In genomic region chr9:122815544-122815943, GRCh38 we compare ENCODE assay signal across 18 cellular contexts. TPM values are rescaled to one million over a fixed set of nuclear protein-coding genes. Genes with fewer than 3 reads are reported as not detected.
A peak's percentile ranks its signal among the peaks of the same experiment; 100 is the strongest.
DNase-seq lines count a peak whose midpoint lies in the region; ATAC-seq, FAIRE-seq and TF ChIP-seq lines count a peak whose summit lies in the region.
"Had no signal": no experiment of that assay in that cellular context is flagged by ENCODE, and none has a peak within 500 bp of the region (broad histone marks: within the 10 kb centered on the region; RNA-seq: fewer than 3 reads in every experiment).

No MANE protein-coding gene starts in this region.

- POLR2A ChIA-PET in activated CD4-positive, alpha-beta memory T cell treated with anti-CD3 and anti-CD28 coated beads for 36 hours (lab: Charles Lee): interaction anchor here (2.5 kb wide), 1 partner anchor 9 kb away, joined by 8 read pairs; no protein-coding TSS in a partner anchor
- POLR2A ChIA-PET in activated CD4-positive, alpha-beta memory T cell treated with anti-CD3 and anti-CD28 coated beads, Interleukin-2, amount 10 ng/mL, durations not matched to agents 7 days and 5 days (lab: Charles Lee): interaction anchor here (1.0 to 1.5 kb wide), 3 partner anchors 13 to 507 kb away, joined by 3 to 9 read pairs (median 3); partner anchors contain the start of gene PDCL

- TF ChIP-seq CTCF in natural killer cell (IDR thresholded peaks at IDR 0.05): no peak

- no peaks in the 10 kb centered on the region for H3K27me3 Mint-ChIP-seq in activated CD4-positive, alpha-beta memory T cell treated with anti-CD3 and anti-CD28 coated beads for 36 hours
- H3K27me3 Mint-ChIP-seq in activated CD4-positive, alpha-beta memory T cell treated with anti-CD3 and anti-CD28 coated beads, Interleukin-2, amount 10 ng/mL, durations not matched to agents 7 days and 5 days: no peaks in the 10 kb centered on the region
- no peaks in the 10 kb centered on the region for H3K27me3 Mint-ChIP-seq in natural killer cell (ENCODE audit: low read depth in 2 of 2)

- no peaks in the 10 kb centered on the region for H3K9me3 Mint-ChIP-seq in activated CD4-positive, alpha-beta memory T cell treated with anti-CD3 and anti-CD28 coated beads for 36 hours
- H3K9me3 Mint-ChIP-seq in activated CD4-positive, alpha-beta memory T cell treated with anti-CD3 and anti-CD28 coated beads, Interleukin-2, amount 10 ng/mL, durations not matched to agents 7 days and 5 days: no peaks in the 10 kb centered on the region
- H3K9me3 Mint-ChIP-seq in natural killer cell: no peaks in the 10 kb centered on the region

- intact Hi-C loops in activated CD4-positive, alpha-beta memory T cell treated with anti-CD3 and anti-CD28 coated beads for 36 hours (cut with micrococcal nuclease): loop anchor here (10.0 kb wide), 2 partner anchors 461 to 721 kb away; partner anchors contain the start of gene TTLL11
- intact Hi-C loops in natural killer cell (cut with micrococcal nuclease): loop anchor here (10.0 kb wide), 1 partner anchor 551 kb away; the partner anchor contains the start of genes MRRF and RBM18

- ATAC-seq in natural killer cell: peak; percentile 32 to 49 (median 35)
- ATAC-seq in GM18498 (IDR thresholded peaks at IDR 0.05; ENCODE audit: unreplicated experiment): no peak

- no peak for DNase-seq in activated CD4-positive, alpha-beta memory T cell treated with anti-CD3 and anti-CD28 coated beads for 36 hours
- no peak for DNase-seq in activated CD4-positive, alpha-beta memory T cell treated with anti-CD3 and anti-CD28 coated beads, Interleukin-2, amount 10 ng/mL, durations not matched to agents 7 days and 5 days
- DNase-seq in H54 (ENCODE audit: insufficient read length, low spot score): no peak
- DNase-seq in caudate nucleus (lab: John Stamatoyannopoulos, UW): no peak
- no peak for DNase-seq in natural killer cell
- no peak for DNase-seq in G401 (ENCODE audit: low spot score)
- DNase-seq in AG08396 (ENCODE audit: low spot score): no peak
- DNase-seq: Calu3, mesendoderm, NCI-H1048, NCI-H2081, NCI-H524 treated with DMSO at 0.1 percent for 48 hours had no signal

- no peak for TF ChIP-seq POLR2A in H54 (IDR thresholded peaks at IDR 0.05; ENCODE audit: low read depth, low read length)

- in situ Hi-C loops in G401 (cut with HindIII; ENCODE audit: low sequenced_read_pairs): no loop called here

- CTCF ChIA-PET in activated CD4-positive, alpha-beta memory T cell treated with anti-CD3 and anti-CD28 coated beads for 36 hours (lab: Charles Lee): interaction anchor here (1.2 to 2.0 kb wide), 5 partner anchors 12 to 717 kb away, joined by 3 to 7 read pairs (median 4); partner anchors contain the start of gene PDCL
- CTCF ChIA-PET in activated CD4-positive, alpha-beta memory T cell treated with anti-CD3 and anti-CD28 coated beads, Interleukin-2, amount 10 ng/mL, durations not matched to agents 7 days and 5 days (lab: Charles Lee): interaction anchor here (0.9 to 2.5 kb wide), 5 partner anchors 9 to 716 kb away, joined by 3 to 13 read pairs (median 7); partner anchors contain the start of gene PDCL

- FAIRE-seq in H54 (lab: Jason Lieb, UNC): peak; percentile 41
- FAIRE-seq: G401.6 had no signal

- no peak overlapping the region for H3K4me3 Mint-ChIP-seq in activated CD4-positive, alpha-beta memory T cell treated with anti-CD3 and anti-CD28 coated beads for 36 hours
- no peak overlapping the region for H3K4me3 Mint-ChIP-seq in activated CD4-positive, alpha-beta memory T cell treated with anti-CD3 and anti-CD28 coated beads, Interleukin-2, amount 10 ng/mL, durations not matched to agents 7 days and 5 days
- H3K4me3 Mint-ChIP-seq in natural killer cell: peak overlapping the region; percentile 43

- peak overlapping the region; percentile 69 for H3K27ac Mint-ChIP-seq in activated CD4-positive, alpha-beta memory T cell treated with anti-CD3 and anti-CD28 coated beads for 36 hours
- no peak overlapping the region for H3K27ac Mint-ChIP-seq in activated CD4-positive, alpha-beta memory T cell treated with anti-CD3 and anti-CD28 coated beads, Interleukin-2, amount 10 ng/mL, durations not matched to agents 7 days and 5 days
- H3K27ac Mint-ChIP-seq in natural killer cell: peak overlapping the region; percentile 89 to 94

- H3K36me3 Mint-ChIP-seq in activated CD4-positive, alpha-beta memory T cell treated with anti-CD3 and anti-CD28 coated beads for 36 hours: peaks cover 12% of the 10 kb centered on the region
- peaks cover 20% of the 10 kb centered on the region for H3K36me3 Mint-ChIP-seq in activated CD4-positive, alpha-beta memory T cell treated with anti-CD3 and anti-CD28 coated beads, Interleukin-2, amount 10 ng/mL, durations not matched to agents 7 days and 5 days (ENCODE audit: low read depth)
- no peaks in the 10 kb centered on the region for H3K36me3 Mint-ChIP-seq in natural killer cell

- peak overlapping the region; percentile 1 for H3K27ac ChIP-seq in caudate nucleus (ENCODE audit: low read depth, low read length)
- H3K27ac ChIP-seq: SJSA1 had no signal

- peaks cover 35% of the 10 kb centered on the region for H3K4me1 Mint-ChIP-seq in activated CD4-positive, alpha-beta memory T cell treated with anti-CD3 and anti-CD28 coated beads for 36 hours (ENCODE audit: low read depth)
- H3K4me1 Mint-ChIP-seq in activated CD4-positive, alpha-beta memory T cell treated with anti-CD3 and anti-CD28 coated beads, Interleukin-2, amount 10 ng/mL, durations not matched to agents 7 days and 5 days: peaks cover 33% of the 10 kb centered on the region
- H3K4me1 Mint-ChIP-seq in natural killer cell: peaks cover 15 to 24% of the 10 kb centered on the region in 2 donors

RNA-seq across cellular contexts. Expression of gene PDCL, which starts 12.8 kb away (rescaled TPM):
- total RNA-seq in activated CD4-positive, alpha-beta memory T cell treated with anti-CD3 and anti-CD28 coated beads for 36 hours: 10 to 100 TPM; 18.7 to 21.5 TPM
- 10 to 100 TPM; 23.0 to 24.2 TPM for total RNA-seq in activated CD4-positive, alpha-beta memory T cell treated with anti-CD3 and anti-CD28 coated beads, Interleukin-2, amount 10 ng/mL, durations not matched to agents 7 days and 5 days
- 10 to 100 TPM; 13.0 to 20.5 (median 17.8) TPM for total RNA-seq in natural killer cell
- 26.6 and 27.0 TPM in 2 replicates for total RNA-seq in G401 (2014; rRNA removed; shearing (Covaris generic))

RNA-seq across cellular contexts. Expression of gene OR1K1, which starts 15.6 kb away (rescaled TPM):
- not detected for total RNA-seq in activated CD4-positive, alpha-beta memory T cell treated with anti-CD3 and anti-CD28 coated beads for 36 hours
- not detected for total RNA-seq in activated CD4-positive, alpha-beta memory T cell treated with anti-CD3 and anti-CD28 coated beads, Interleukin-2, amount 10 ng/mL, durations not matched to agents 7 days and 5 days
- not detected for total RNA-seq in natural killer cell
- not detected in 2 replicates for total RNA-seq in G401 (2014; rRNA removed; shearing (Covaris generic))
- total RNA-seq: A673, Calu3, cerebellum, OCI-LY7, SJSA1 had no signal

RNA-seq across cellular contexts. Expression of gene OR5C1, which starts 26.8 kb away (rescaled TPM):
- total RNA-seq in activated CD4-positive, alpha-beta memory T cell treated with anti-CD3 and anti-CD28 coated beads for 36 hours: not detected
- total RNA-seq in activated CD4-positive, alpha-beta memory T cell treated with anti-CD3 and anti-CD28 coated beads, Interleukin-2, amount 10 ng/mL, durations not matched to agents 7 days and 5 days: not detected
- not detected for total RNA-seq in natural killer cell
- not detected in 2 replicates for total RNA-seq in G401 (2014; rRNA removed; shearing (Covaris generic))
- total RNA-seq: A673, Calu3, cerebellum, OCI-LY7, SJSA1 had no signal
